In genomic region chr3:62319570-62320243, GRCh38 we compare ENCODE assay signal across 11 cellular contexts. TPM values are rescaled to one million over a fixed set of nuclear protein-coding genes. Genes with fewer than 3 reads are reported as not detected.
A peak's percentile ranks its signal among the peaks of the same experiment; 100 is the strongest.
DNase-seq lines count a peak whose midpoint lies in the region; ATAC-seq and TF ChIP-seq lines count a peak whose summit lies in the region.
"Had no signal": no experiment of that assay in that cellular context is flagged by ENCODE, and none has a peak within 500 bp of the region (broad histone marks: within the 10 kb centered on the region; RNA-seq: fewer than 3 reads in every experiment).

No MANE protein-coding gene starts in this region.

- TF ChIP-seq POLR2A in spleen (IDR thresholded peaks at IDR 0.05) (no peak), thyroid gland (IDR thresholded peaks at IDR 0.05) (no peak)

- intact Hi-C loops in spleen (cut with DNase I; ENCODE audit: low total_unique reads), result no loop called here
- intact Hi-C loops in thyroid gland (cut with DNase I), result no loop called here

- POLR2A ChIA-PET in RWPE1 (lab: Yijun Ruan, JAX; ENCODE audit: low non-redundant PET), result no interaction called here

- no peak for ATAC-seq in omental fat pad (ENCODE audit: low FRiP score)
- ATAC-seq: HCT116 had no signal

- H3K27me3 ChIP-seq in spleen (replicated peaks in 1 of 7) (peaks cover 0 to 16% (median 0%) of the 10 kb centered on the region in 7 donors), thyroid gland (no peaks in the 10 kb centered on the region)
- H3K27me3 ChIP-seq: BLaER1 had no signal

- peak overlapping the region; percentile 83 for H3K27ac ChIP-seq in RWPE1
- H3K27ac ChIP-seq in spleen, result peak overlapping the region in 2 of 8 donors; percentile 63 to 67
- H3K27ac ChIP-seq in thyroid gland, result no peak overlapping the region
- H3K27ac ChIP-seq: BLaER1, neutrophil had no signal

- CTCF ChIA-PET in RWPE1 (lab: Yijun Ruan, JAX), result no interaction called here

- 62 to 73% (median 67%) methylated on average over 7 of the region's 7 CpGs for WGBS in spleen, 5 donors
- 64 to 66% methylated on average over 7 of the region's 7 CpGs for WGBS in thyroid gland, 2 donors

- peaks cover 0 to 15% (median 0%) of the 10 kb centered on the region in 6 donors for H3K4me1 ChIP-seq in spleen
- H3K4me1 ChIP-seq in thyroid gland, result peaks cover 0 to 5% of the 10 kb centered on the region in 2 donors
- H3K4me1 ChIP-seq: BLaER1 had no signal

- H3K36me3 ChIP-seq in spleen (peaks cover 0 to 8% (median 0%) of the 10 kb centered on the region in 6 donors), thyroid gland (no peaks in the 10 kb centered on the region)
- H3K36me3 ChIP-seq: BLaER1, neutrophil had no signal

- peak overlapping the region; percentile 81 for H3K4me3 ChIP-seq in fibroblast of pulmonary artery (replicated peaks; ENCODE audit: low read depth, low read length)
- peak overlapping the region in 7 of 8 donors; percentile 38 to 67 (median 48) for H3K4me3 ChIP-seq in spleen
- H3K4me3 ChIP-seq in thyroid gland (replicated peaks in 1 of 3), result peak overlapping the region in 1 of 3 donors; percentile 32
- H3K4me3 ChIP-seq: BLaER1 had no signal

- DNase-seq in SIG-M5 treated with dmso at 0.1 percent for 504 hours (lab: John Stamatoyannopoulos, UW; ENCODE audit: unreplicated experiment) (peak; percentile 95), SIG-M5 (lab: John Stamatoyannopoulos, UW) (no peak), RWPE1 (ENCODE audit: low spot score) (no peak), fibroblast of pulmonary artery (ENCODE audit: low read depth) (no peak), spleen (no peak), thyroid gland (no peak), omental fat pad (ENCODE audit: low spot score) (no peak)
- no peak for DNase-seq in activated effector memory CD4-positive, alpha-beta T cell treated with Interleukin-2 at 50 U/mL for 16 hours

- TF ChIP-seq CTCF in RWPE1 (conservative IDR thresholded peaks at IDR 0.05; ENCODE audit: low read depth) (no peak), fibroblast of pulmonary artery (IDR thresholded peaks at IDR 0.05; ENCODE audit: low read length, missing control alignments) (no peak), spleen (IDR thresholded peaks at IDR 0.05 in 8 of 11, conservative IDR thresholded peaks at IDR 0.05 in 3 of 11) (no peak), thyroid gland (IDR thresholded peaks at IDR 0.05) (no peak), omental fat pad (IDR thresholded peaks at IDR 0.05) (no peak)

- H3K9me3 ChIP-seq in spleen, result peaks cover 0 to 11% (median 2%) of the 10 kb centered on the region in 8 donors
- no peaks in the 10 kb centered on the region for H3K9me3 ChIP-seq in thyroid gland
- H3K9me3 ChIP-seq: neutrophil had no signal

RNA-seq across cellular contexts. Expression of gene FEZF2, which starts 53.6 kb away (rescaled TPM):
- total RNA-seq in spleen (not detected), thyroid gland (not detected), omental fat pad (not detected)
- not detected for polyA plus RNA-seq in spleen
